ENCODE assay signal across 2 cellular contexts in the genomic region with DNA sequence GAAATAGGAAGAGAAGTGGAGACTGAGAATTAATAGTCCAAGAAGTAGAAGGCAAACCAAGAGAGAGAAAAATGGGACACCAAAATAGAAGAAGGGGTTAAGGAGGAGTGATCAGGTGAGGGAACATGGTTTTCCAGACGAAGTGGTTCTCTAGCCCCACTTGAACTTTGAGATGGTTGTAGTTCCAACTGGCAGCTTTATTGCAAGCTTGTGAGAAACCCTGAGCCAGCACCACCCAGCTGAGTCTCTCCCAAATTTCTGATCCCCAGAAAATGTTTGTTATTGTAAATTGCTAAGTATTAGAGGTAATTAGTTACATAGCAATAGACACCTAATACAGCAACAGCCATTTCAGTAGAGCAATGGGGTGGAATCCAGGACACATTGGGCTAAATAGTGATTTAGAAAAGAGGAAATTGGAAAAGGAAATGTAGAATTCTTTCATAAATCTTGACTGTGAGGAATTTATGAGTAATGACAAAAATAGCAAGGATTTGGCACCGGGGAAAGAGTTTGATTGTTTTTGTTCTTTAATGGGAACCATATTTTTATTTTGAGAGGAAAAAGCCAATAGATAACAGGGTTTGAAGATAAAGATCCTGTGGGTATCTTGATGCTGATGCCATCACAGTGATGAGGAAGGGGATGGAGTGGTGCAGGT.
TF ChIP-seq lines count a peak whose summit lies in the region.

No MANE protein-coding gene starts in this region.

TF ChIP-seq in SK-N-SH, 30 proteins besides CTCF, POLR2A, EP300 and RAD21 (continued from another document):
- TF ChIP-seq, protein P1, sequence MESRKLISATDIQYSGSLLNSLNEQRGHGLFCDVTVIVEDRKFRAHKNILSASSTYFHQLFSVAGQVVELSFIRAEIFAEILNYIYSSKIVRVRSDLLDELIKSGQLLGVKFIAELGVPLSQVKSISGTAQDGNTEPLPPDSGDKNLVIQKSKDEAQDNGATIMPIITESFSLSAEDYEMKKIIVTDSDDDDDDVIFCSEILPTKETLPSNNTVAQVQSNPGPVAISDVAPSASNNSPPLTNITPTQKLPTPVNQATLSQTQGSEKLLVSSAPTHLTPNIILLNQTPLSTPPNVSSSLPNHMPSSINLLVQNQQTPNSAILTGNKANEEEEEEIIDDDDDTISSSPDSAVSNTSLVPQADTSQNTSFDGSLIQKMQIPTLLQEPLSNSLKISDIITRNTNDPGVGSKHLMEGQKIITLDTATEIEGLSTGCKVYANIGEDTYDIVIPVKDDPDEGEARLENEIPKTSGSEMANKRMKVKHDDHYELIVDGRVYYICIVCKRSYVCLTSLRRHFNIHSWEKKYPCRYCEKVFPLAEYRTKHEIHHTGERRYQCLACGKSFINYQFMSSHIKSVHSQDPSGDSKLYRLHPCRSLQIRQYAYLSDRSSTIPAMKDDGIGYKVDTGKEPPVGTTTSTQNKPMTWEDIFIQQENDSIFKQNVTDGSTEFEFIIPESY (IDR thresholded peaks at IDR 0.05; ENCODE audit: borderline replicate concordance, low read depth): 0 out of 2 replicates have a peak, but pooled peaks have one; percentile 8
- TF ChIP-seq NFIC (IDR thresholded peaks at IDR 0.05; ENCODE audit: borderline replicate concordance): peak; percentile 78
- TF ChIP-seq PBX3 (IDR thresholded peaks at IDR 0.05): peak; percentile 89
- TF ChIP-seq TCF12 (IDR thresholded peaks at IDR 0.05): peak; percentile 91
- no peak for TF ChIP-seq POLR2AphosphoS5 (IDR thresholded peaks at IDR 0.05; ENCODE audit: low read depth, low read length)
- peak; percentile 77; the same call in 1 of the 2 replicates for TF ChIP-seq TEAD4 (IDR thresholded peaks at IDR 0.05; ENCODE audit: borderline replicate concordance, insufficient read depth)
TF ChIP-seq in SK-N-SH: peak in this region for 7.

TF ChIP-seq in SK-N-SH treated with all-trans-retinoic acid at 6 μM for 48 hours, 23 proteins besides CTCF, POLR2A, EP300 and RAD21 (continued from another document):
- TF ChIP-seq RARB (CRISPR knock-in tag; IDR thresholded peaks at IDR 0.05): no peak
- TF ChIP-seq ESRRG (CRISPR knock-in tag; IDR thresholded peaks at IDR 0.05): no peak
- no peak for TF ChIP-seq CSDC2 (CRISPR knock-in tag; IDR thresholded peaks at IDR 0.05)
- TF ChIP-seq TOX (CRISPR knock-in tag; IDR thresholded peaks at IDR 0.05; ENCODE audit: borderline replicate concordance): no peak
- TF ChIP-seq ARNTL (CRISPR knock-in tag; IDR thresholded peaks at IDR 0.05; ENCODE audit: borderline replicate concordance, low read depth): no peak
- TF ChIP-seq GLIS3 (CRISPR knock-in tag; IDR thresholded peaks at IDR 0.05): no peak
- no peak for TF ChIP-seq OSR1 (CRISPR knock-in tag; IDR thresholded peaks at IDR 0.05)
- TF ChIP-seq CREB5 (CRISPR knock-in tag; IDR thresholded peaks at IDR 0.05; ENCODE audit: low read depth): no peak
- TF ChIP-seq ZFP30 (CRISPR knock-in tag; IDR thresholded peaks at IDR 0.05): no peak
- no peak for TF ChIP-seq TSHZ2 (CRISPR knock-in tag; IDR thresholded peaks at IDR 0.05)
- no peak for TF ChIP-seq POU6F1 (CRISPR knock-in tag; IDR thresholded peaks at IDR 0.05; ENCODE audit: borderline replicate concordance, low read depth)
- no peak for TF ChIP-seq ZNF8 (CRISPR knock-in tag; IDR thresholded peaks at IDR 0.05)
- TF ChIP-seq SNAI2 (CRISPR knock-in tag; IDR thresholded peaks at IDR 0.05): no peak
- no peak for TF ChIP-seq PATZ1 (CRISPR knock-in tag; IDR thresholded peaks at IDR 0.05; ENCODE audit: borderline replicate concordance)
- no peak for TF ChIP-seq BACH2 (CRISPR knock-in tag; IDR thresholded peaks at IDR 0.05; ENCODE audit: borderline replicate concordance)
- no peak for TF ChIP-seq TCF4 (CRISPR knock-in tag; IDR thresholded peaks at IDR 0.05; ENCODE audit: borderline replicate concordance)
- TF ChIP-seq ZC3H10 (CRISPR knock-in tag; IDR thresholded peaks at IDR 0.05): no peak
